ENCODE assay signal across 2 cellular contexts in the genomic region with DNA sequence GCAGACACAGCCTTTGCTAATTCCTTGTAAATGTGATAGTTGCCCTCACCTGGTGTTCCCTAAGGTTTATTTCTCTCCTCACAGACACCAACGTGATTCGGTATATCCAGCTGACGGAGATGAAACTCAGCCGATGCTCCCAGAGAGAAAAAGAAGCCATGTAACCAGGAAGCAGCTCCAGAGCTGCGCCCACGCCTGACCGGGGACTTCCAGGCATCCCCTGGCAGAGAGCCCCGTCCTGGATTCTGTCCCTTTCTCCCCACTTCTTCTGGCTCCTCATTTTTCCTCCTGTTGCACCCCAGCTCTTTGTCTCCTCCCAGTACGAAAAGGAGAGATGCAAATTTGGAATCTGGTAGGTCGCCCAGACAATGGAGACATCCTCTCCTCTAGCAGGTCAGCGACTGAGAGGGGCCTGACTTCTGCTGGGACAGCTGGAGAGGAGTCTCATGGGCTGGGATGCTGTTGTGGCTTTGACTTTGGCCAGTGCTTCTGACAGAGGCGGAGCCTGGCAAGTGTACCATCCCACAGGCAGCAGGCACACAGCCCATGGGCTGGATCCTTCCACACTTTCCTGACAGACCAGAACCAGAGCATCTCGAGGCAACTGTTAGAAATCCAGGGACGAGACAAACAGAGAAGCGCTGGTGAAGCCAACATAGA.
TF ChIP-seq lines count a peak whose summit lies in the region.

No MANE protein-coding gene starts in this region.

TF ChIP-seq in GM23338, 12 proteins besides CTCF, POLR2A, EP300 and RAD21 (continued from another document):
- no peak for TF ChIP-seq POLR2AphosphoS5 (IDR thresholded peaks at IDR 0.05; ENCODE audit: low read depth)
- TF ChIP-seq ZNF114 (CRISPR knock-in tag; IDR thresholded peaks at IDR 0.05) = no peak
- TF ChIP-seq NANOG (IDR thresholded peaks at IDR 0.05; ENCODE audit: borderline replicate concordance) = no peak
- no peak for TF ChIP-seq ZNF331 (CRISPR knock-in tag; IDR thresholded peaks at IDR 0.05; ENCODE audit: low read depth)
TF ChIP-seq in GM23338: peak in this region for 0.

TF ChIP-seq in HEK293T, 16 proteins besides CTCF, POLR2A, EP300 and RAD21 (continued from another document):
- TF ChIP-seq PKNOX1 (IDR thresholded peaks at IDR 0.05) (no peak), FOXK2 (IDR thresholded peaks at IDR 0.05) (no peak), FOXA1 (IDR thresholded peaks at IDR 0.05) (no peak), LEF1 (IDR thresholded peaks at IDR 0.05; ENCODE audit: borderline replicate concordance) (no peak), SP1 (IDR thresholded peaks at IDR 0.05) (no peak), HDGF (IDR thresholded peaks at IDR 0.05; ENCODE audit: borderline replicate concordance) (no peak), ARNT (IDR thresholded peaks at IDR 0.05) (no peak), CTBP1 (IDR thresholded peaks at IDR 0.05; ENCODE audit: borderline replicate concordance) (no peak), TARDBP (IDR thresholded peaks at IDR 0.05) (no peak), L3MBTL2 (conservative IDR thresholded peaks at IDR 0.05) (no peak), NFRKB (IDR thresholded peaks at IDR 0.05) (no peak), ELF4 (IDR thresholded peaks at IDR 0.05) (no peak), ZNF384 (IDR thresholded peaks at IDR 0.05) (no peak)
TF ChIP-seq in HEK293T: peak in this region for 0.
